ENCODE assay signal across 17 cellular contexts in genomic region chr14:85564841-85565527, GRCh38. TPM values are rescaled to one million over a fixed set of nuclear protein-coding genes. Genes with fewer than 3 reads are reported as not detected.
A peak's percentile ranks its signal among the peaks of the same experiment; 100 is the strongest.
DNase-seq lines count a peak whose midpoint lies in the region; ATAC-seq and TF ChIP-seq lines count a peak whose summit lies in the region.
"Had no signal": no experiment of that assay in that cellular context is flagged by ENCODE, and none has a peak within 500 bp of the region (broad histone marks: within the 10 kb centered on the region; RNA-seq: fewer than 3 reads in every experiment).

No MANE protein-coding gene starts in this region.

- TF ChIP-seq EP300 in gastroesophageal sphincter (IDR thresholded peaks at IDR 0.05), result no peak
- TF ChIP-seq EP300 in upper lobe of left lung (IDR thresholded peaks at IDR 0.05), result no peak

- TF ChIP-seq CTCF in RWPE2 (IDR thresholded peaks at IDR 0.05; ENCODE audit: poor library complexity, severe bottlenecking), result no peak
- no peak for TF ChIP-seq CTCF in nephron (IDR thresholded peaks at IDR 0.05; ENCODE audit: unreplicated experiment in 3 of 3)
- no peak for TF ChIP-seq CTCF in gastroesophageal sphincter (IDR thresholded peaks at IDR 0.05)
- TF ChIP-seq CTCF in tibial artery (IDR thresholded peaks at IDR 0.05), result no peak
- TF ChIP-seq CTCF in upper lobe of left lung (IDR thresholded peaks at IDR 0.05), result no peak

- H3K27me3 ChIP-seq in ACC112 (ENCODE audit: insufficient read depth, low read length) (no peaks in the 10 kb centered on the region), RWPE2 (ENCODE audit: insufficient read depth, poor library complexity, severe bottlenecking) (no peaks in the 10 kb centered on the region), gastroesophageal sphincter (no peaks in the 10 kb centered on the region), tibial artery (no peaks in the 10 kb centered on the region), upper lobe of left lung (no peaks in the 10 kb centered on the region)

- H2AFZ ChIP-seq in ACC112 (ENCODE audit: low read length, unreplicated experiment), result peak overlapping the region; percentile 4

- no peaks in the 10 kb centered on the region for H3K79me2 ChIP-seq in ACC112 (ENCODE audit: control insufficient read depth, insufficient read depth, low read length, unreplicated experiment)

- ATAC-seq in RWPE2 (ENCODE audit: low read depth) (no peak), gastroesophageal sphincter (no peak), upper lobe of left lung (ENCODE audit: low FRiP score in 2 of 2) (no peak)
- ATAC-seq: HepG2, PC-3 had no signal

- WGBS in gastroesophageal sphincter (ENCODE audit: low coverage in 1 of 2), 2 donors, result 76 to 78% methylated on average over 3 of the region's 3 CpGs
- WGBS in upper lobe of left lung, 2 donors, result 72 to 82% methylated on average over 3 of the region's 3 CpGs

- no peaks in the 10 kb centered on the region for H3K27me3 Mint-ChIP-seq in nephron (ENCODE audit: low read depth)

- peaks cover 75% of the 10 kb centered on the region for H3K36me3 Mint-ChIP-seq in nephron (ENCODE audit: low read depth)

- H3K9me3 ChIP-seq in RWPE2 (ENCODE audit: severe bottlenecking), result no peaks in the 10 kb centered on the region
- H3K9me3 ChIP-seq in gastroesophageal sphincter, result no peaks in the 10 kb centered on the region
- H3K9me3 ChIP-seq in tibial artery, result no peaks in the 10 kb centered on the region
- H3K9me3 ChIP-seq in upper lobe of left lung, result no peaks in the 10 kb centered on the region

- TF ChIP-seq POLR2A in gastroesophageal sphincter (IDR thresholded peaks at IDR 0.05) (no peak), upper lobe of left lung (IDR thresholded peaks at IDR 0.05) (no peak)

- peaks cover 32% of the 10 kb centered on the region for H3K4me1 ChIP-seq in ACC112 (ENCODE audit: control insufficient read depth, insufficient read depth, low read length, unreplicated experiment)
- H3K4me1 ChIP-seq in RWPE2 (ENCODE audit: insufficient read depth, poor library complexity, severe bottlenecking), result peaks cover 22% of the 10 kb centered on the region
- H3K4me1 ChIP-seq in gastroesophageal sphincter, result no peaks in the 10 kb centered on the region
- no peaks in the 10 kb centered on the region for H3K4me1 ChIP-seq in tibial artery
- no peaks in the 10 kb centered on the region for H3K4me1 ChIP-seq in upper lobe of left lung

- H3K27ac ChIP-seq in ACC112 (ENCODE audit: low read depth, low read length) (peak overlapping the region; percentile 95), RWPE2 (ENCODE audit: poor library complexity, severe bottlenecking) (peak overlapping the region; percentile 86), epithelial cell of prostate (peak overlapping the region; percentile 79), gastroesophageal sphincter (no peak overlapping the region), tibial artery (no peak overlapping the region), upper lobe of left lung (no peak overlapping the region)
- H3K27ac ChIP-seq: C4-2B, RWPE1 had no signal

- peak overlapping the region; percentile 27 to 49 (median 44) for H3K27ac Mint-ChIP-seq in nephron

- in situ Hi-C loops in KBM-7 (cut with MboI; ENCODE audit: low pct_unique_long_range_greater_than_20kb, low sequenced_read_pairs), result no loop called here

- H3K9me3 Mint-ChIP-seq in nephron, result no peaks in the 10 kb centered on the region

- H3K4me3 ChIP-seq in ACC112 (ENCODE audit: low read depth, low read length) (peak overlapping the region; percentile 21; the same call in 1 of the 2 replicates), RWPE2 (ENCODE audit: severe bottlenecking) (no peak overlapping the region), gastroesophageal sphincter (no peak overlapping the region), tibial artery (no peak overlapping the region), upper lobe of left lung (no peak overlapping the region)

- intact Hi-C loops in tibial artery (cut with DNase I; ENCODE audit: low total_unique reads), result no loop called here

- DNase-seq in RWPE2 (ENCODE audit: low spot score), result no peak
- DNase-seq in epithelial cell of prostate (ENCODE audit: low read depth, low spot score), result no peak
- no peak for DNase-seq in tibial artery
- no peak for DNase-seq in upper lobe of left lung
- no peak for DNase-seq in KBM-7
- DNase-seq: MM.1S, NCI-H1092 treated with DMSO at 0.1 percent for 48 hours, NCI-H2081 treated with DMSO at 0.1 percent for 48 hours, NCI-H510A, NCI-H82 had no signal

- peaks cover 63% of the 10 kb centered on the region for H3K4me1 Mint-ChIP-seq in nephron

- H3K4me3 Mint-ChIP-seq in nephron, result no peak overlapping the region

- no peaks in the 10 kb centered on the region for H3K36me3 ChIP-seq in ACC112 (ENCODE audit: insufficient read depth, low read length)
- H3K36me3 ChIP-seq in RWPE2 (ENCODE audit: low read depth), result peaks cover 17% of the 10 kb centered on the region
- no peaks in the 10 kb centered on the region for H3K36me3 ChIP-seq in gastroesophageal sphincter
- H3K36me3 ChIP-seq in tibial artery, result no peaks in the 10 kb centered on the region
- no peaks in the 10 kb centered on the region for H3K36me3 ChIP-seq in upper lobe of left lung

RNA-seq across cellular contexts. Expression of gene FLRT2, which starts 35.0 kb away (rescaled TPM):
- total RNA-seq in gastroesophageal sphincter (10 to 100 TPM in 3 of 4 donors, 1 to 10 TPM in 1; 9.2 to 30.8 (median 16.4) TPM), upper lobe of left lung (10 to 100 TPM in 2 of 6 donors, 1 to 10 TPM in 3, under 1 TPM in 1; 0.91 to 24.1 (median 5.0) TPM)
- total RNA-seq: HepG2 had no signal

Comparison
In these comparisons a context has a peak if more than half of its experiments do, and no peak if none do; other contexts are left out.
1. H3K27ac ChIP-seq: peak in ACC112 (single experiment), RWPE2 (single experiment) and epithelial cell of prostate (single experiment); none in gastroesophageal sphincter (0 of 4), tibial artery (0 of 2) and upper lobe of left lung (0 of 4).